17 cellular contexts compared by ENCODE assay signal in the genomic region with DNA sequence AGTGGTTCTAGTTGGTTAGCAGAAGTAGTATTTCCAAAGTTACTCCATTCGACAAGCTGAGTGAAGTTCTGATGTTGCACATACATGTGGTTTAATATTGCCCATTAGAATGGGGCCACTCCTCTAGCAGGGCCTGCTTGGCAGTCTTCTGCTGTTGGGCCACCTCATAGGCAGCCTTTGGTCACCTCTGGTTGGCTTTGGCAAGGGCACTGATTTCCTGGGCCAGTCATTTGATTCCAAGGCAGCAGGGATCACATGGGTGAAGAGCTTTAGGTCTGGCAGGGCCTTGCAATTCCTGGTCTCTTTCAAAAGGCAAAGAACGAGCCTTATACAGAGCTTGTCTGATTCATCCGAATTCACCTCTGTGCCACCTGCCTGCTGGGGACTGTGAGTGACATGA. TPM values are rescaled to one million over a fixed set of nuclear protein-coding genes. Genes with fewer than 3 reads are reported as not detected.
A peak's percentile ranks its signal among the peaks of the same experiment; 100 is the strongest.
DNase-seq lines count a peak whose midpoint lies in the region; ATAC-seq and TF ChIP-seq lines count a peak whose summit lies in the region.
"Had no signal": no experiment of that assay in that cellular context is flagged by ENCODE, and none has a peak within 500 bp of the region (broad histone marks: within the 10 kb centered on the region; RNA-seq: fewer than 3 reads in every experiment).

No MANE protein-coding gene starts in this region.

- H3K4me2 ChIP-seq in Loucy (ENCODE audit: low read depth, low read length, poor library complexity, severe bottlenecking), result peak overlapping the region; percentile 91

- peak overlapping the region; percentile 33 for H3K9ac ChIP-seq in Loucy (ENCODE audit: low read depth, low read length, poor library complexity, severe bottlenecking)

- H3K36me3 ChIP-seq in Loucy (ENCODE audit: insufficient read depth, low read length) (no peaks in the 10 kb centered on the region; the same call in 1 of the 2 replicates), esophagus (ENCODE audit: control insufficient read depth in 2 of 2, insufficient read depth in 2 of 2, low read length in 1 of 2) (no peaks in the 10 kb centered on the region), gastrocnemius medialis (peaks cover 0 to 4% of the 10 kb centered on the region in 2 donors)
- H3K36me3 ChIP-seq: upper lobe of right lung had no signal

- DNase-seq in activated naive CD8-positive, alpha-beta T cell treated with anti-CD3 and anti-CD28 coated beads for 36 hours, result no peak
- peak; percentile 69 to 89 for DNase-seq in gastrocnemius medialis
- DNase-seq in NCI-H2107 treated with DMSO at 0.1 percent for 48 hours (lab: John Stamatoyannopoulos, UW; ENCODE audit: unreplicated experiment), result no peak
- no peak for DNase-seq in stimulated activated CD8-positive, alpha-beta memory T cell treated with anti-CD3 and anti-CD28 coated beads, Interleukin-4, amount 100 ng/mL, for 48 hours
- DNase-seq in mesenteric fat pad (ENCODE audit: low spot score), result no peak
- DNase-seq: activated B cell treated with CpG ODN at 0.5 μM for 24 hours; activated CD8-positive, alpha-beta memory T cell treated with anti-CD3 and anti-CD28 coated beads for 24 hours; activated gamma-delta T cell treated with Interleukin-2 at 50 U/mL for 16 hours; foreskin fibroblast; MM.1S; NCI-H1930; SJCRH30; stimulated activated naive CD4-positive, alpha-beta T cell; upper lobe of right lung had no signal

- H3K27me3 ChIP-seq in Loucy (ENCODE audit: insufficient read depth, low read length, poor library complexity, severe bottlenecking) (no peaks in the 10 kb centered on the region), esophagus (ENCODE audit: control insufficient read depth in 1 of 2, insufficient read depth in 2 of 2, low read length in 2 of 2) (no peaks in the 10 kb centered on the region), gastrocnemius medialis (no peaks in the 10 kb centered on the region)
- H3K27me3 ChIP-seq: SJCRH30, upper lobe of right lung had no signal

- H3K4me3 ChIP-seq in Loucy (ENCODE audit: low read length, poor library complexity, severe bottlenecking), result peak overlapping the region; percentile 95
- H3K4me3 ChIP-seq in esophagus (ENCODE audit: low read depth in 1 of 2, low read length in 2 of 2), result peak overlapping the region in 1 of 2 donors; percentile 92
- no peak overlapping the region for H3K4me3 ChIP-seq in gastrocnemius medialis
- H3K4me3 ChIP-seq: SJCRH30, upper lobe of right lung had no signal

- peak; percentile 60 to 75 for ATAC-seq in gastrocnemius medialis
- ATAC-seq: upper lobe of right lung had no signal

- H3F3A ChIP-seq in Loucy (ENCODE audit: low read depth), result no peaks in the 10 kb centered on the region

- H3K79me2 ChIP-seq in Loucy (ENCODE audit: insufficient read depth, low read length), result peaks cover 77% of the 10 kb centered on the region

- no peak for TF ChIP-seq POLR2A in gastrocnemius medialis (IDR thresholded peaks at IDR 0.05)

- H3K4me1 ChIP-seq in Loucy (ENCODE audit: insufficient read depth, low read length, poor library complexity, severe bottlenecking), result peaks cover 73% of the 10 kb centered on the region
- peaks cover 0 to 9% of the 10 kb centered on the region in 2 donors for H3K4me1 ChIP-seq in esophagus (ENCODE audit: control insufficient read depth in 2 of 2, insufficient read depth in 2 of 2, low read length in 1 of 2)
- peaks cover 45 to 61% of the 10 kb centered on the region in 2 donors for H3K4me1 ChIP-seq in gastrocnemius medialis
- H3K4me1 ChIP-seq: SJCRH30 had no signal

- H4K20me1 ChIP-seq in Loucy (ENCODE audit: insufficient read depth, low read length, poor library complexity, severe bottlenecking), result peaks cover 3% of the 10 kb centered on the region

- H3K9me3 Mint-ChIP-seq in activated naive CD8-positive, alpha-beta T cell (ENCODE audit: low read depth), result no peaks in the 10 kb centered on the region
- no peaks in the 10 kb centered on the region for H3K9me3 Mint-ChIP-seq in activated naive CD8-positive, alpha-beta T cell treated with anti-CD3 and anti-CD28 coated beads for 36 hours
- H3K9me3 Mint-ChIP-seq: activated B cell treated with CpG ODN at 0.5 μM for 24 hours had no signal

- no peak overlapping the region for H2AFZ ChIP-seq in Loucy (ENCODE audit: low read length)

- H3K27ac Mint-ChIP-seq in activated naive CD8-positive, alpha-beta T cell, result peak overlapping the region; percentile 7
- H3K27ac Mint-ChIP-seq in activated naive CD8-positive, alpha-beta T cell treated with anti-CD3 and anti-CD28 coated beads for 36 hours, result no peak overlapping the region
- H3K27ac Mint-ChIP-seq: activated B cell treated with CpG ODN at 0.5 μM for 24 hours had no signal

- TF ChIP-seq CTCF in Loucy (conservative IDR thresholded peaks at IDR 0.05; ENCODE audit: low read length) (no peak), gastrocnemius medialis (IDR thresholded peaks at IDR 0.05 in 4 of 5, conservative IDR thresholded peaks at IDR 0.05 in 1 of 5) (no peak)

- 71 to 72% methylated on average over 3 of the region's 3 CpGs for WGBS in esophagus, 2 donors

- intact Hi-C loops in gastrocnemius medialis (cut with DNase I; ENCODE audit: low total_unique reads), result loop anchor here (10.0 kb wide), 1 partner anchor 629 kb away; a partner anchor contains a TSS

- no peaks in the 10 kb centered on the region for H3K27me3 Mint-ChIP-seq in activated naive CD8-positive, alpha-beta T cell
- no peaks in the 10 kb centered on the region for H3K27me3 Mint-ChIP-seq in activated naive CD8-positive, alpha-beta T cell treated with anti-CD3 and anti-CD28 coated beads for 36 hours
- H3K27me3 Mint-ChIP-seq: activated B cell treated with CpG ODN at 0.5 μM for 24 hours had no signal

- peaks cover 80% of the 10 kb centered on the region for H3K4me1 Mint-ChIP-seq in activated naive CD8-positive, alpha-beta T cell (ENCODE audit: low read depth)
- H3K4me1 Mint-ChIP-seq in activated naive CD8-positive, alpha-beta T cell treated with anti-CD3 and anti-CD28 coated beads for 36 hours, result peaks cover 60% of the 10 kb centered on the region

- in situ Hi-C loops in gastrocnemius medialis (cut with MboI; ENCODE audit: low sequenced_read_pairs in 4 of 4), result no loop called here

- H3K27ac ChIP-seq in esophagus (ENCODE audit: low read depth in 2 of 2, low read length in 1 of 2) (peak overlapping the region; percentile 80 to 85), gastrocnemius medialis (peak overlapping the region; percentile 86 to 93 (median 90))
- H3K27ac ChIP-seq: SJCRH30, upper lobe of right lung had no signal

- peak overlapping the region; percentile 98 for H3K4me3 Mint-ChIP-seq in activated naive CD8-positive, alpha-beta T cell
- H3K4me3 Mint-ChIP-seq in activated naive CD8-positive, alpha-beta T cell treated with anti-CD3 and anti-CD28 coated beads for 36 hours, result no peak overlapping the region

- H3K9me2 ChIP-seq in Loucy (replicated peaks; ENCODE audit: low read depth, low read length), result no peaks in the 10 kb centered on the region

- H3K9me3 ChIP-seq in Loucy (ENCODE audit: insufficient read depth, low read depth, low read length) (no peaks in the 10 kb centered on the region), esophagus (ENCODE audit: control insufficient read depth in 2 of 2, insufficient read depth in 1 of 2, low read depth in 1 of 2, low read length in 1 of 2) (no peaks in the 10 kb centered on the region), gastrocnemius medialis (no peaks in the 10 kb centered on the region)
- H3K9me3 ChIP-seq: upper lobe of right lung had no signal

- H3K36me3 Mint-ChIP-seq in activated naive CD8-positive, alpha-beta T cell, result peaks cover 10% of the 10 kb centered on the region
- H3K36me3 Mint-ChIP-seq in activated naive CD8-positive, alpha-beta T cell treated with anti-CD3 and anti-CD28 coated beads for 36 hours, result peaks cover 38% of the 10 kb centered on the region

RNA-seq across cellular contexts. Expression of a gene that starts 2.5 kb away (rescaled TPM):
- 10 to 100 TPM; 87.6 to 88.5 TPM for total RNA-seq in activated naive CD8-positive, alpha-beta T cell treated with anti-CD3 and anti-CD28 coated beads for 36 hours
- 10 to 100 TPM; 18.9 to 20.1 TPM for polyA plus RNA-seq in esophagus
- 1 to 10 TPM; 3.3 to 6.8 (median 5.9) TPM for total RNA-seq in gastrocnemius medialis
- total RNA-seq in mesenteric fat pad, result 20.3 TPM

Comparison
In these comparisons a context has a peak if more than half of its experiments do, and no peak if none do; other contexts are left out.
1. DNase-seq: peak in gastrocnemius medialis (2 of 2); none in activated naive CD8-positive, alpha-beta T cell treated with anti-CD3 and anti-CD28 coated beads for 36 hours (single experiment), NCI-H2107 treated with DMSO at 0.1 percent for 48 hours (single experiment), stimulated activated CD8-positive, alpha-beta memory T cell treated with anti-CD3 and anti-CD28 coated beads, Interleukin-4, amount 100 ng/mL, for 48 hours (single experiment) and mesenteric fat pad (single experiment).